ENCODE assay signal across 25 cellular contexts in the genomic region with DNA sequence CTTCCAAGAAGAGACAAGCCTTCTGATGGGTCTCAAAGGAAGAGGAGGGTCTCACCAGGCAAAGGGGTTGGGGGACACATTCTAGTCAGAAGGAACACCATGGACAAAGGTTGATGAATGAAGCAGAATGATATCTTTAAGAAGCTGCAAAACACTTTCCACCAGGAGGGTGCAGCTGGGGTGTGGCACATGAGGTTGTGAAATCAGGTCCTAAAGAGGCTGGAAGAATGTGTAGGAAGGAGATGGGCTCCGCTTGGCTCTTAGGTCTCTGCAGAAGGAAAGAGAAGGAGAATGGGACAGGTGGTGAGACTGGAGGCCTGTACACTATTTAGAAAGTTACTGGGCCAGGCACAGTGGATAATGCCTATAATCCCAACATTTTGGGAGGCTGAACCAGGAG.
"Had no signal": no experiment of that assay in that cellular context is flagged by ENCODE, and none has a peak within 500 bp of the region (broad histone marks: within the 10 kb centered on the region; RNA-seq: fewer than 3 reads in every experiment).

No MANE protein-coding gene starts in this region.

- H3K9me3 Mint-ChIP-seq: activated naive CD8-positive, alpha-beta T cell treated with anti-CD3 and anti-CD28 coated beads, Interleukin-2, amount 50 U/mL, for 24 hours; activated T-helper 1 cell treated with anti-CD3 and anti-CD28 coated beads, Interleukin-12 subunit alpha, Interleukin-12 subunit beta, Interleukin-2, Interleukin-4 antibody, amounts not matched to agents 30 ng/mL and 10 ng/mL and 1 ng/mL, durations not matched to agents 14 hours and 24 hours and 36 hours had no signal

- H3K27me3 ChIP-seq: cardiac muscle cell, foreskin keratinocyte, hepatocyte, sigmoid colon had no signal

- FAIRE-seq: endometrium, TTC549 had no signal

- H3K27ac Mint-ChIP-seq: activated CD8-positive, alpha-beta T cell treated with anti-CD3 and anti-CD28 coated beads, Interleukin-2, amount 10 ng/mL, durations not matched to agents 7 days and 5 days; activated naive CD8-positive, alpha-beta T cell treated with anti-CD3 and anti-CD28 coated beads, Interleukin-2, amount 50 U/mL, for 24 hours; activated T-helper 1 cell treated with anti-CD3 and anti-CD28 coated beads, Interleukin-12 subunit alpha, Interleukin-12 subunit beta, Interleukin-2, Interleukin-4 antibody, amounts not matched to agents 30 ng/mL and 10 ng/mL and 1 ng/mL, durations not matched to agents 14 hours and 24 hours and 36 hours had no signal

- H3K79me2 ChIP-seq: hepatocyte had no signal

- H3K4me3 ChIP-seq: cardiac muscle cell, hepatocyte, sigmoid colon had no signal

- ATAC-seq: activated CD8-positive, alpha-beta T cell treated with anti-CD3 and anti-CD28 coated beads, Interleukin-2, amount 10 ng/mL, durations not matched to agents 7 days and 5 days; activated naive CD8-positive, alpha-beta T cell treated with anti-CD3 and anti-CD28 coated beads, Interleukin-2, amount 50 U/mL, for 24 hours; foreskin keratinocyte; left ventricle myocardium superior had no signal

- H3K4me2 ChIP-seq: hepatocyte had no signal

- H3K36me3 ChIP-seq: cardiac muscle cell, sigmoid colon, WERI-Rb-1 had no signal

- DNase-seq: activated CD4-positive, alpha-beta T cell treated with anti-CD3 and anti-CD28 coated beads for 1 hour; activated CD4-positive, alpha-beta T cell treated with anti-CD3 and anti-CD28 coated beads, Interleukin-2, amount 50 U/mL, for 1 hour; activated CD8-positive, alpha-beta T cell treated with anti-CD3 and anti-CD28 coated beads, Interleukin-2, amount 10 ng/mL, durations not matched to agents 7 days and 5 days; activated gamma-delta T cell; activated naive CD4-positive, alpha-beta T cell treated with anti-CD3 and anti-CD28 coated beads, Interleukin-2, amount 50 U/mL, for 16 hours; activated naive CD8-positive, alpha-beta T cell treated with anti-CD3 and anti-CD28 coated beads, Interleukin-2, amount 50 U/mL, for 24 hours; effector CD4-positive, alpha-beta T cell; erythroblast; foreskin keratinocyte; kidney glomerular epithelial cell; left ventricle myocardium superior; mammary epithelial cell; retina; sigmoid colon; stimulated activated CD4-positive, alpha-beta T cell treated with anti-CD3 and anti-CD28 coated beads, Interleukin-2, amount 100 ng/mL, for 48 hours; stimulated activated CD8-positive, alpha-beta memory T cell treated with anti-CD3 and anti-CD28 coated beads, Interleukin-4, amount 100 ng/mL, for 48 hours; stimulated activated naive CD4-positive, alpha-beta T cell treated with Interleukin-2 at 50 U/mL for 16 hours; T-helper 1 cell; WERI-Rb-1 had no signal

- H3K27ac ChIP-seq: cardiac muscle cell, foreskin keratinocyte, hepatocyte, sigmoid colon, WERI-Rb-1 had no signal

- H3K27me3 Mint-ChIP-seq: activated naive CD8-positive, alpha-beta T cell treated with anti-CD3 and anti-CD28 coated beads, Interleukin-2, amount 50 U/mL, for 24 hours had no signal

- H3K4me3 Mint-ChIP-seq: activated CD8-positive, alpha-beta T cell treated with anti-CD3 and anti-CD28 coated beads, Interleukin-2, amount 10 ng/mL, durations not matched to agents 7 days and 5 days; activated naive CD8-positive, alpha-beta T cell treated with anti-CD3 and anti-CD28 coated beads, Interleukin-2, amount 50 U/mL, for 24 hours; activated T-helper 1 cell treated with anti-CD3 and anti-CD28 coated beads, Interleukin-12 subunit alpha, Interleukin-12 subunit beta, Interleukin-2, Interleukin-4 antibody, amounts not matched to agents 30 ng/mL and 10 ng/mL and 1 ng/mL, durations not matched to agents 14 hours and 24 hours and 36 hours; neural crest cell had no signal
